Comparison of ENCODE assay signal across 8 cellular contexts in the genomic region with DNA sequence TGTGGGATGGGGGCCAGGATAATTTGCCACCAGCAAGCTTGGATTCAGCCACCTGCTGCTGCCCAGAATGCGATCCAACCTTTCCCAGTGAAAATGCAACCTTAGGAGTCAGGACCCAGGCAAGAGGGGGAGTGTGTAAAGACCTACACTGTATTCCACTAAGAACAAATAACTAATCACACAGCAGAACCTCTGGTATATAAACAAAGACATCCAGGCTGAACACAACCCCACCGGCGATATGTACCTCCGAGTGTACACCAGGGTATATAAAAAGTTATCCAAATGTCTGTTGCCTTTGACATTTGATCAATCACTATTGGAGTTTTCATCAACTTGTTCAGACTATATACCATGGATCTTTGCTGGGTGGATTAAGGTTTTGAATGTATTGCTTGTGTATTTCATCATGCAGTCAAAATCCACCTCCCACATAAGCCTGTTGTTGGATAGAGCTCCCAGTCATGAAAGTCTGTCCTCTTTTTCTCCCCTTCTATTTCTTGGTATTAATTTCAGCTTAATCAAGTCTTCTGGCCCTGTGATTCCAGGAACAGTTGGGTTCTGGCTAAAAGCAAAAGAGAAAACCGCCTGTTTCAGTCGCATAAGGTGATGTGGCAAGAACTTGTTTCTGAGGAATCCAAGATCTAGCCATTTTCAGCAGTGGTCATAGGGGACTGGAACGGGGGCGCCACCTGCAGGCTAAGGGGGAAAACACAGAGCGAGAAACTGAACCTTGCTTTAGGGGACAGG.
DNase-seq lines count a peak whose midpoint lies in the region; ATAC-seq and TF ChIP-seq lines count a peak whose summit lies in the region.

No MANE protein-coding gene starts in this region.

- peak; percentile 77 for ATAC-seq in GM21737 (IDR thresholded peaks at IDR 0.05; ENCODE audit: unreplicated experiment)
- peak; percentile 85 for ATAC-seq in aorta (ENCODE audit: low FRiP score)

- H3K9me3 ChIP-seq in adrenal gland (replicated peaks in 1 of 3) (no peaks in the 10 kb centered on the region), left ventricle myocardium inferior (replicated peaks) (no peaks in the 10 kb centered on the region), aorta (ENCODE audit: control insufficient read depth, low read length) (no peaks in the 10 kb centered on the region)

- TF ChIP-seq CTCF in adrenal gland (IDR thresholded peaks at IDR 0.05) (peak; percentile 86 to 91 (median 90)), left ventricle myocardium inferior (IDR thresholded peaks at IDR 0.05; ENCODE audit: borderline replicate concordance) (peak; percentile 95)

- no peaks in the 10 kb centered on the region for H3K36me3 Mint-ChIP-seq in T-helper 1 cell treated with Interleukin-12 subunit alpha and Interleukin-12 subunit beta and Interleukin-4 antibody, amounts not matched to agents 30 μg/mL and 1 μg/mL, for 36 hours (ENCODE audit: low read depth)

- peak overlapping the region; percentile 88 for H3K27ac Mint-ChIP-seq in T-helper 1 cell treated with Interleukin-12 subunit alpha and Interleukin-12 subunit beta and Interleukin-4 antibody, amounts not matched to agents 30 μg/mL and 1 μg/mL, for 36 hours

- intact Hi-C loops in adrenal gland (cut with DNase I) (loop anchor here (5.0 to 10.0 kb wide), 2 partner anchors 446 to 448 kb away; no protein-coding TSS in a partner anchor), left ventricle myocardium inferior (cut with micrococcal nuclease) (loop anchor here (5.0 kb wide), 1 partner anchor 448 kb away; no protein-coding TSS in a partner anchor), aorta (cut with DNase I) (loop anchor here (2.0 to 5.0 kb wide), 3 partner anchors 362 to 448 kb away; no protein-coding TSS in a partner anchor)

- no peaks in the 10 kb centered on the region for H3K36me3 ChIP-seq in adrenal gland (replicated peaks in 1 of 2)
- no peaks in the 10 kb centered on the region for H3K36me3 ChIP-seq in left ventricle myocardium inferior
- no peaks in the 10 kb centered on the region for H3K36me3 ChIP-seq in aorta (ENCODE audit: control insufficient read depth in 1 of 2, insufficient read depth in 2 of 2, low read length in 1 of 2)

- DNase-seq in COLO668 (lab: John Stamatoyannopoulos, UW; ENCODE audit: unreplicated experiment) (peak; percentile 63), NCI-H128 (lab: John Stamatoyannopoulos, UW; ENCODE audit: unreplicated experiment) (peak; percentile 40), adrenal gland (peak; percentile 66 to 89 (median 77)), left ventricle myocardium inferior (peak; percentile 74), retina (peak; percentile 82), aorta (peak; percentile 76 to 94)

- H3K27me3 ChIP-seq in adrenal gland = no peaks in the 10 kb centered on the region
- H3K27me3 ChIP-seq in left ventricle myocardium inferior (ENCODE audit: low read depth) = no peaks in the 10 kb centered on the region
- H3K27me3 ChIP-seq in aorta (ENCODE audit: control insufficient read depth in 1 of 2, insufficient read depth in 2 of 2, low read length in 1 of 2) = no peaks in the 10 kb centered on the region

- peak overlapping the region; percentile 25 for H3K4me3 Mint-ChIP-seq in T-helper 1 cell treated with Interleukin-12 subunit alpha and Interleukin-12 subunit beta and Interleukin-4 antibody, amounts not matched to agents 30 μg/mL and 1 μg/mL, for 36 hours

- H3K27me3 Mint-ChIP-seq in T-helper 1 cell treated with Interleukin-12 subunit alpha and Interleukin-12 subunit beta and Interleukin-4 antibody, amounts not matched to agents 30 μg/mL and 1 μg/mL, for 36 hours (ENCODE audit: low read depth) = no peaks in the 10 kb centered on the region

- 38 to 46% (median 44%) methylated on average over 9 of the region's 9 CpGs for WGBS in adrenal gland, 4 donors
- 37 to 44% methylated on average over 9 of the region's 9 CpGs for WGBS in aorta, 2 donors

- no peaks in the 10 kb centered on the region for H3K9me3 Mint-ChIP-seq in T-helper 1 cell treated with Interleukin-12 subunit alpha and Interleukin-12 subunit beta and Interleukin-4 antibody, amounts not matched to agents 30 μg/mL and 1 μg/mL, for 36 hours

- H3K4me1 ChIP-seq in adrenal gland (replicated peaks in 1 of 2) (peaks cover 0 to 18% of the 10 kb centered on the region in 2 donors), left ventricle myocardium inferior (peaks cover 40% of the 10 kb centered on the region), aorta (ENCODE audit: control insufficient read depth in 1 of 2, insufficient read depth in 2 of 2, low read length in 2 of 2) (peaks cover 2 to 9% of the 10 kb centered on the region in 2 donors)

- no peak overlapping the region for H3K4me3 ChIP-seq in adrenal gland
- H3K4me3 ChIP-seq in left ventricle myocardium inferior = no peak overlapping the region
- H3K4me3 ChIP-seq in aorta (ENCODE audit: low read length in 2 of 2) = no peak overlapping the region

- peaks cover 50% of the 10 kb centered on the region for H3K4me1 Mint-ChIP-seq in T-helper 1 cell treated with Interleukin-12 subunit alpha and Interleukin-12 subunit beta and Interleukin-4 antibody, amounts not matched to agents 30 μg/mL and 1 μg/mL, for 36 hours (ENCODE audit: low read depth)

- no peak overlapping the region for H3K27ac ChIP-seq in adrenal gland
- H3K27ac ChIP-seq in left ventricle myocardium inferior (replicated peaks) = no peak overlapping the region
- peak overlapping the region in 1 of 2 donors; percentile 41 for H3K27ac ChIP-seq in aorta (ENCODE audit: low read depth in 1 of 2, low read length in 2 of 2)

- TF ChIP-seq POLR2A in adrenal gland (IDR thresholded peaks at IDR 0.05) = no peak
